In the genomic region with DNA sequence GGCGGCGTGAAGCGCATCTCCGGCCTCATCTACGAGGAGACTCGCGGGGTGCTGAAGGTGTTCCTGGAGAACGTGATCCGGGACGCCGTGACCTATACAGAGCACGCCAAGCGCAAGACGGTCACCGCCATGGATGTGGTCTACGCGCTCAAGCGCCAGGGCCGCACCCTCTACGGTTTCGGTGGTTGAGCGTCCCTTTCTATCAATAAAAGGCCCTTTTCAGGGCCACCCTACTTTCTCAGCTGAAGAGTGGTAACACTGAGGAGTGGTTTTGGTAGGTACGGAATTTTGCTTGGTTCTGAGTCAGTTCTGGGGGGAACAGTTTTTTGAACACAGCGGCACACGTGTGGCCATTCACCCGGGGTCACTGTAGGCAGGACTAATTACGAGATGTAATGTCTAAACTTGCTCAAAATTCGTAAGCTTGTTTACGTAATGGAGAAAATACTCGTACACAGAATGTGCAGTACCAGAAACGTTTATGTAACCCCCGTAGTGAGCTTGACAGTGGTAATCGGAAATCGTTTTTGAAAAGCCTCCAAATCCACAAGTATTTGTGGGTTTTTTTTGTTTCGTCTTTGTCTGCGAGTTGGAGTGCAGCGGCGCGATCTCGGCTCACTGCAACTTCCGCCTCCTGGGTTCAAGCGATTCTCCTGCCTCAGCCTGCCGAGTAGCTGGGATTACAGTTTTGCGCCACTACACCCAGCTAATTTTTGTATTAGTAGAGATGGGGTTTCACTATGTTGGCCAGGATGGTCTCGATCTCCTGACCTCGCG, we compare ENCODE assay signal across 8 cellular contexts.
DNase-seq lines count a peak whose midpoint lies in the region; ATAC-seq and TF ChIP-seq lines count a peak whose summit lies in the region.
"Not testable (repeated sequence)": the region's sequence is repeated elsewhere in the genome, so short reads cannot be mapped to it uniquely, and the experiment has no call there.

No MANE protein-coding gene starts in this region.

- not testable (repeated sequence) for H3K4me1 ChIP-seq in right atrium auricular region; trophoblast cell (ENCODE audit: control insufficient read depth in 1 of 2, insufficient read depth in 2 of 2, low read length in 2 of 2)

- H3K4me3 ChIP-seq in astrocyte of the spinal cord (ENCODE audit: low read depth, low read length) (peak overlapping the region; percentile 63), right atrium auricular region (peak overlapping the region; percentile 41 to 55), trophoblast cell (ENCODE audit: low read depth, low read length) (peak overlapping the region; percentile 72)

- H3K4ac ChIP-seq in trophoblast cell (ENCODE audit: low read depth, low read length) = peak overlapping the region; percentile 3

- H3K14ac ChIP-seq in trophoblast cell (ENCODE audit: low read length) = not testable (repeated sequence)

- H2BK5ac ChIP-seq in trophoblast cell (ENCODE audit: low read depth, low read length, poor library complexity) = peak overlapping the region; percentile 8

- H2BK12ac ChIP-seq in trophoblast cell (ENCODE audit: low read length) = not testable (repeated sequence)

- H3K9ac ChIP-seq in trophoblast cell (ENCODE audit: low read length) = peak overlapping the region; percentile 81

- ATAC-seq in GM18868 (IDR thresholded peaks at IDR 0.05; ENCODE audit: unreplicated experiment) (peak; percentile 64), HG02885 (IDR thresholded peaks at IDR 0.05; ENCODE audit: poor library complexity, unreplicated experiment) (peak; percentile 74)

- not testable (repeated sequence) for H3K79me1 ChIP-seq in trophoblast cell (ENCODE audit: low read length)

- DNase-seq in AG08395 (ENCODE audit: low spot score) (peak; percentile 40), NAMALWA (ENCODE audit: low spot score) (peak; percentile 83), T follicular helper cell (ENCODE audit: low read depth) (peak; percentile 30), astrocyte of the spinal cord (ENCODE audit: low read depth, low spot score) (peak; percentile 73), trophoblast cell (peak; percentile 4 to 46)
- not testable (repeated sequence) for DNase-seq in right atrium auricular region (ENCODE audit: low spot score)

- H2AK5ac ChIP-seq in trophoblast cell (ENCODE audit: low read length) = not testable (repeated sequence)

- peak overlapping the region; percentile 50 for H4K8ac ChIP-seq in trophoblast cell (ENCODE audit: low read depth, low read length)

- not testable (repeated sequence) for H3K79me2 ChIP-seq in trophoblast cell (ENCODE audit: control insufficient read depth, insufficient read depth, low read length, poor library complexity)

- not testable (repeated sequence) for TF ChIP-seq CTCF in astrocyte of the spinal cord (IDR thresholded peaks at IDR 0.05; ENCODE audit: low read depth, low read length); right atrium auricular region (IDR thresholded peaks at IDR 0.05)

- WGBS in trophoblast cell (ENCODE audit: extremely low coverage, insufficient coverage, insufficient read length) = no CpG with 5 or more reads among the region's 47 CpGs

- H3K36me3 ChIP-seq in right atrium auricular region; trophoblast cell (ENCODE audit: control insufficient read depth in 1 of 2, insufficient read depth in 2 of 2, low read length in 2 of 2): not testable (repeated sequence)

- not testable (repeated sequence) for H2AFZ ChIP-seq in trophoblast cell (ENCODE audit: insufficient read depth, low read length, poor library complexity)

- peak overlapping the region; percentile 64 to 79 for H3K27ac ChIP-seq in right atrium auricular region
- H3K27ac ChIP-seq in trophoblast cell (ENCODE audit: low read depth, low read length) = peak overlapping the region; percentile 79

- not testable (repeated sequence) for H3K23ac ChIP-seq in trophoblast cell (ENCODE audit: low read length)

- H2BK120ac ChIP-seq in trophoblast cell (ENCODE audit: insufficient read depth, low read length, poor library complexity) = not testable (repeated sequence)

- not testable (repeated sequence) for H3K9me3 ChIP-seq in right atrium auricular region; trophoblast cell (ENCODE audit: insufficient read depth, low read depth, low read length)

- not testable (repeated sequence) for H3K18ac ChIP-seq in trophoblast cell (ENCODE audit: low read length)

- H3K4me2 ChIP-seq in trophoblast cell (ENCODE audit: low read length) = peak overlapping the region; percentile 69

- in situ Hi-C loops in astrocyte of the spinal cord (cut with HindIII; ENCODE audit: low sequenced_read_pairs) = not testable (repeated sequence)

- H3K27me3 ChIP-seq in right atrium auricular region; trophoblast cell (ENCODE audit: insufficient read depth, low read length): not testable (repeated sequence)

- H4K12ac ChIP-seq in trophoblast cell (ENCODE audit: low read depth, low read length) = not testable (repeated sequence)

- peak overlapping the region; percentile 4 for H4K91ac ChIP-seq in trophoblast cell (ENCODE audit: low read depth, low read length)
